In the genomic region with DNA sequence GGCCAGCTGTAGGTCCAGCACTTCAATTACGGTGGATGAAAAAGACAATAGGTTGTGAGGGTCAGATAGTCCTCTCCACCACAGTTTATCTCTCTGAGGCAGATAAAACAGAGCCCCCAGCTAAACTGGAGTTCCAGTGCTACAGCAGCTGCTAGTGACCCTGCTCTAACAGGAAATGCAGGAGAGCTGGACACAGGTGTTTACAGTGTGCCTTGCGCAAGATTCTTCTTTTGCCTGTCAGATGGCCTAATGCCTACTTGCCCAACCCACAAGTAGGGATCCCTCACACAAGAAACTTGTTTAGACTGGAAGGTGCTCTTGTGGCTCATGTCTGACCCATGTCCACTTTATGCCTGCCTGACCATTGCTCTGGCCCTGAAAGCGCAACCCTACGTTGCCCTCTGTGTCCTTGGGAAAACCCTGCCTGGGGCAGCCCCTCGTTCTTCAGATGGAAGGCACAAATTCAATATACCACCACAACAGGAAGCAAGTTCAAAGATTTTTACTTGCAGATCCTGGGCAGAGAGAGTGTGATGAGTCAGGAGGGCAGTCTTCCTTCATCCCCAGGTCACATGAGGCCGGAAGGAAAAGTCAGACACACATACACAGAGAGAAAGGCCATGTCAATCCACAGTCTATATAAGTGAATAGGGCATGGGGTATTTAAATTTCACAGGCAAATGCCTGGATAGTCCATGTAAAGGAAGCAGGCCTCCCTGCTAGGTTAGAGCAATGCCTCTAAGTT, we compare ENCODE assay signal across 19 cellular contexts.
A peak's percentile ranks its signal among the peaks of the same experiment; 100 is the strongest.
DNase-seq lines count a peak whose midpoint lies in the region; ATAC-seq, FAIRE-seq and TF ChIP-seq lines count a peak whose summit lies in the region.
"Had no signal": no experiment of that assay in that cellular context is flagged by ENCODE, and none has a peak within 500 bp of the region (broad histone marks: within the 10 kb centered on the region; RNA-seq: fewer than 3 reads in every experiment).

No MANE protein-coding gene starts in this region.

- no peaks in the 10 kb centered on the region for H3K27me3 ChIP-seq in HepG2 (ENCODE audit: control insufficient read depth in 1 of 2, insufficient read depth in 2 of 2, low read length in 2 of 2)
- no peaks in the 10 kb centered on the region for H3K27me3 ChIP-seq in right lobe of liver
- no peaks in the 10 kb centered on the region for H3K27me3 ChIP-seq in left lung
- H3K27me3 ChIP-seq in suprapubic skin = no peaks in the 10 kb centered on the region

- TF ChIP-seq EP300 in HepG2 (IDR thresholded peaks at IDR 0.05; ENCODE audit: low read depth in 2 of 2, low read length in 2 of 2) (no peak), HepG2 (CRISPR knock-in tag; IDR thresholded peaks at IDR 0.05; ENCODE audit: borderline replicate concordance) (no peak), suprapubic skin (IDR thresholded peaks at IDR 0.05) (no peak)

- H4K20me1 ChIP-seq in HepG2 (ENCODE audit: insufficient read depth, low read length) = no peaks in the 10 kb centered on the region

- no peak for ATAC-seq in HepG2
- ATAC-seq in right lobe of liver = no peak
- peak; percentile 59 for ATAC-seq in left lung
- ATAC-seq: K562, Panc1, Right ventricle myocardium inferior had no signal

- FAIRE-seq in HepG2 (lab: Jason Lieb, UNC) = no peak
- FAIRE-seq: A204.1, K562 had no signal

- 34% methylated on average over 3 of the region's 6 CpGs for WGBS in HepG2 (ENCODE audit: low lambda C conversion rate)
- 43% methylated on average over 3 of the region's 6 CpGs for WGBS in right lobe of liver (ENCODE audit: insufficient coverage, low coverage, low lambda C conversion rate, missing lambda C conversion rate)
- 84% methylated on average over 5 of the region's 6 CpGs for WGBS in suprapubic skin

- no peak overlapping the region for H3K4me2 ChIP-seq in HepG2 (ENCODE audit: low read depth, low read length)
- H3K4me2 ChIP-seq: SK-N-SH had no signal

- H3K79me2 ChIP-seq in HepG2 (ENCODE audit: insufficient read depth, low read length) = no peaks in the 10 kb centered on the region

- DNase-seq in HepG2 (ENCODE audit: low spot score) (no peak), right lobe of liver (no peak), SHP77 (lab: John Stamatoyannopoulos, UW) (peak; percentile 15 to 57), left lung (peak in 1 of 2 donors; percentile 21), DMS153 treated with DMSO at 0.1 percent for 48 hours (lab: John Stamatoyannopoulos, UW; ENCODE audit: unreplicated experiment) (no peak), suprapubic skin (ENCODE audit: low spot score in 2 of 2) (no peak), posterior vena cava (ENCODE audit: low spot score) (no peak), GM19240 (ENCODE audit: insufficient read length, low spot score) (no peak)
- DNase-seq: DMS 273 treated with DMSO at 0.1 percent for 48 hours, HCEC 1CT, NCI-H146, NCI-H2081 treated with DMSO at 0.1 percent for 48 hours, NCI-H510A treated with DMSO at 0.1 percent for 48 hours, SK-N-SH had no signal

- in situ Hi-C loops in HepG2 (cut with HindIII; ENCODE audit: extremely low pct_ligation_motif_present, low pct_unique_long_range_greater_than_20kb) = no loop called here

- no peak overlapping the region for H2AFZ ChIP-seq in HepG2 (ENCODE audit: low read length)

- no peak overlapping the region for H3K9ac ChIP-seq in HepG2 (ENCODE audit: insufficient read depth, low read depth, low read length)
- H3K9ac ChIP-seq: SK-N-SH had no signal

- TF ChIP-seq CTCF in HepG2 (CRISPR knock-in tag; IDR thresholded peaks at IDR 0.05) = no peak
- TF ChIP-seq CTCF in right lobe of liver (IDR thresholded peaks at IDR 0.05) = no peak
- TF ChIP-seq CTCF in left lung (IDR thresholded peaks at IDR 0.05) = no peak
- TF ChIP-seq CTCF in suprapubic skin (IDR thresholded peaks at IDR 0.05) = no peak

- BruUV-seq in HepG2 (replicated peaks; lab: Mats Ljungman, UMichigan) = no TSS peak

- TF ChIP-seq RAD21 in HepG2 (CRISPR knock-in tag; IDR thresholded peaks at IDR 0.05) = no peak

- TF ChIP-seq POLR2A in HepG2 (IDR thresholded peaks at IDR 0.05; ENCODE audit: insufficient read depth in 1 of 2, low read depth in 2 of 2, low read length in 2 of 2) (no peak), right lobe of liver (IDR thresholded peaks at IDR 0.05) (no peak), suprapubic skin (IDR thresholded peaks at IDR 0.05) (no peak)

- no peaks in the 10 kb centered on the region for H3K36me3 ChIP-seq in HepG2 (replicated peaks in 1 of 2; ENCODE audit: control insufficient read depth in 1 of 2, insufficient read depth in 2 of 2, low read length in 2 of 2)
- no peaks in the 10 kb centered on the region for H3K36me3 ChIP-seq in right lobe of liver
- no peaks in the 10 kb centered on the region for H3K36me3 ChIP-seq in left lung
- no peaks in the 10 kb centered on the region for H3K36me3 ChIP-seq in suprapubic skin

- H3K4me1 ChIP-seq in HepG2 (ENCODE audit: insufficient read depth, low read length) (no peaks in the 10 kb centered on the region), right lobe of liver (no peaks in the 10 kb centered on the region), left lung (no peaks in the 10 kb centered on the region), suprapubic skin (no peaks in the 10 kb centered on the region)

- intact Hi-C loops in HepG2 (cut with micrococcal nuclease; ENCODE audit: unreplicated experiment) = no loop called here
- intact Hi-C loops in right lobe of liver (cut with DNase I) = no loop called here
- intact Hi-C loops in left lung (cut with DNase I) = no loop called here
- intact Hi-C loops in posterior vena cava (cut with DNase I) = no loop called here

- POLR2A ChIA-PET in HepG2 (lab: Yijun Ruan, JAX) = no interaction called here

- no peak overlapping the region for H3K4me3 ChIP-seq in HepG2 (replicated peaks in 1 of 3; ENCODE audit: insufficient read depth in 1 of 3, low read depth in 2 of 3, low read length in 3 of 3)
- H3K4me3 ChIP-seq in right lobe of liver = no peak overlapping the region
- H3K4me3 ChIP-seq in left lung = no peak overlapping the region
- no peak overlapping the region for H3K4me3 ChIP-seq in suprapubic skin
- H3K4me3 ChIP-seq: K562 had no signal

- H3K9me3 ChIP-seq in HepG2 (ENCODE audit: low read length) = no peaks in the 10 kb centered on the region
- H3K9me3 ChIP-seq in right lobe of liver = no peaks in the 10 kb centered on the region
- peaks cover 0 to 2% of the 10 kb centered on the region in 2 donors for H3K9me3 ChIP-seq in left lung
- H3K9me3 ChIP-seq in suprapubic skin = no peaks in the 10 kb centered on the region
- H3K9me3 ChIP-seq: SK-N-SH had no signal

- no peak overlapping the region for H3K27ac ChIP-seq in HepG2 (ENCODE audit: extremely low read length, insufficient read depth, low read length)
- H3K27ac ChIP-seq in right lobe of liver = no peak overlapping the region
- no peak overlapping the region for H3K27ac ChIP-seq in left lung
- H3K27ac ChIP-seq in suprapubic skin = no peak overlapping the region
- H3K27ac ChIP-seq: C4-2B had no signal

- CTCF ChIA-PET in HepG2 (lab: Yijun Ruan, JAX; ENCODE audit: low intra/inter-chr PET ratio, low total read pairs) = no interaction called here

TF ChIP-seq in HepG2, 621 proteins besides CTCF, POLR2A, EP300 and RAD21:
- TF ChIP-seq CEBPB (IDR thresholded peaks at IDR 0.05; ENCODE audit: borderline replicate concordance, low read depth, low read length) (peak; percentile 47; the same call in 1 of the 2 replicates), ZNF660 (CRISPR knock-in tag; IDR thresholded peaks at IDR 0.05; ENCODE audit: borderline replicate concordance, low read depth) (no peak), ZNF337 (CRISPR knock-in tag; IDR thresholded peaks at IDR 0.05; ENCODE audit: borderline replicate concordance, low read depth) (no peak), ZNF207 (IDR thresholded peaks at IDR 0.05; ENCODE audit: borderline replicate concordance) (no peak), SALL2 (CRISPR knock-in tag; IDR thresholded peaks at IDR 0.05) (no peak), ZNF772 (CRISPR knock-in tag; IDR thresholded peaks at IDR 0.05) (no peak), ZNF556 (CRISPR knock-in tag; IDR thresholded peaks at IDR 0.05; ENCODE audit: borderline replicate concordance) (no peak)

Comparison
In these comparisons a context has a peak if more than half of its experiments do, and no peak if none do; other contexts are left out.
1. DNase-seq: peak in SHP77 (2 of 2); none in HepG2 (single experiment), right lobe of liver (0 of 3), DMS153 treated with DMSO at 0.1 percent for 48 hours (single experiment), suprapubic skin (0 of 2), posterior vena cava (single experiment) and GM19240 (single experiment).